Comparison of ENCODE assay signal across 8 cellular contexts in the genomic region with DNA sequence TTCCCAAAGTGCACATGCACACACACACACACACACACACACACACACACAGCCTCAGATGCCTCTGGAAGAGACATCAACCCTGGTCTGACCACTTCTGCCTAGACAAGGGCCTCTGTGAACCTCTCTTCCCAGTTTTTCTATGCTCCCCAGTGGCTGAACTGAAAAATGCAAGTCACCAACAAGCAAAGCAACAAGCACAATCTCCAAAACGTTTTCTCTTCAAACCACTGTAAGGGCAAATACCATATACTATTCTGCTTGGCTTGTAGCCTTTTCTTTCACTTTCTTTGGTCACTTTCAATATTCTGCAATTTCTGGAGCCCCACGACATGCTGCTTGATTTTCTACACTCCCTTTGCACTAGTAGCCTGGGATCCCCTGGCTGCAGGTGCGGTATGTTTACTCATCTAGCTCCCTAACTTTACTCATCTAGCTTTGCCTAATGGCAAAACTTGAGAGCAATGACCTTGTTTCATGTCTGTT.
DNase-seq lines count a peak whose midpoint lies in the region; ATAC-seq and TF ChIP-seq lines count a peak whose summit lies in the region.

No MANE protein-coding gene starts in this region.

- DNase-seq in BE2C (peak; percentile 20), esophagus muscularis mucosa (ENCODE audit: extremely low spot score) (no peak), progenitor cell of endocrine pancreas (ENCODE audit: low spot score, unreplicated experiment) (no peak), cerebellar nuclear complex (lab: John Stamatoyannopoulos, UW) (no peak), prostate gland (ENCODE audit: low spot score) (no peak)

- no peaks in the 10 kb centered on the region; the same call in 1 of the 2 replicates for H3K4me1 ChIP-seq in BE2C
- peaks cover 75% of the 10 kb centered on the region for H3K4me1 ChIP-seq in OCI-LY3 (ENCODE audit: low read length)
- peaks cover 40 to 68% (median 60%) of the 10 kb centered on the region in 4 donors for H3K4me1 ChIP-seq in esophagus muscularis mucosa
- H3K4me1 ChIP-seq in prostate gland (replicated peaks): no peaks in the 10 kb centered on the region

- H3K36me3 ChIP-seq in BE2C (no peaks in the 10 kb centered on the region), OCI-LY3 (replicated peaks; ENCODE audit: low read depth, low read length) (peaks cover 3% of the 10 kb centered on the region), esophagus muscularis mucosa (no peaks in the 10 kb centered on the region), prostate gland (no peaks in the 10 kb centered on the region)

- H3K4me2 ChIP-seq in OCI-LY3 (ENCODE audit: low read length): peak overlapping the region; percentile 49

- WGBS in esophagus muscularis mucosa: 58% methylated on average over 3 of the region's 3 CpGs
- 50% methylated on average over 3 of the region's 3 CpGs for WGBS in prostate gland

- peak overlapping the region; percentile 2 for H3K27ac Mint-ChIP-seq in progenitor cell of endocrine pancreas

- H3K27ac ChIP-seq in OCI-LY3 (ENCODE audit: low read length) (peak overlapping the region; percentile 23; the same call in 1 of the 2 replicates), esophagus muscularis mucosa (replicated peaks in 1 of 4) (no peak overlapping the region), prostate gland (no peak overlapping the region)

- H3K36me3 Mint-ChIP-seq in progenitor cell of endocrine pancreas (ENCODE audit: insufficient read depth): no peaks in the 10 kb centered on the region

- no peaks in the 10 kb centered on the region for H3K79me2 ChIP-seq in OCI-LY3 (ENCODE audit: low read length)

- no peak for TF ChIP-seq POLR2A in esophagus muscularis mucosa (IDR thresholded peaks at IDR 0.05; ENCODE audit: low read depth)
- no peak for TF ChIP-seq POLR2A in prostate gland (IDR thresholded peaks at IDR 0.05)

- H3K27me3 ChIP-seq in BE2C (no peaks in the 10 kb centered on the region), OCI-LY3 (ENCODE audit: low read depth, low read length) (no peaks in the 10 kb centered on the region), esophagus muscularis mucosa (no peaks in the 10 kb centered on the region), prostate gland (replicated peaks; ENCODE audit: insufficient read depth) (no peaks in the 10 kb centered on the region)

- H3K4me3 ChIP-seq in BE2C (ENCODE audit: low read depth, low read length): no peak overlapping the region
- H3K4me3 ChIP-seq in OCI-LY3 (ENCODE audit: low read length): peak overlapping the region; percentile 2; the same call in 1 of the 2 replicates
- H3K4me3 ChIP-seq in esophagus muscularis mucosa: no peak overlapping the region
- no peak overlapping the region for H3K4me3 ChIP-seq in prostate gland

- H3K9ac ChIP-seq in OCI-LY3 (ENCODE audit: low read length): no peak overlapping the region

- no peak for TF ChIP-seq EP300 in esophagus muscularis mucosa (IDR thresholded peaks at IDR 0.05)

- no peaks in the 10 kb centered on the region for H3K27me3 Mint-ChIP-seq in progenitor cell of endocrine pancreas

- TF ChIP-seq CTCF in BE2C (IDR thresholded peaks at IDR 0.05; ENCODE audit: low read depth, low read length) (peak; percentile 53), OCI-LY3 (IDR thresholded peaks at IDR 0.05; ENCODE audit: low read depth, low read length) (peak; percentile 57), esophagus muscularis mucosa (IDR thresholded peaks at IDR 0.05) (peak; percentile 22 to 51 (median 29)), progenitor cell of endocrine pancreas (IDR thresholded peaks at IDR 0.05; ENCODE audit: unreplicated experiment) (peak; percentile 47), prostate gland (IDR thresholded peaks at IDR 0.05) (peak in 1 of 4 experiments; percentile 14)

- H3K4me3 Mint-ChIP-seq in progenitor cell of endocrine pancreas (ENCODE audit: low read depth): no peak overlapping the region

- no peaks in the 10 kb centered on the region for H3K9me3 ChIP-seq in BE2C
- H3K9me3 ChIP-seq in OCI-LY3 (ENCODE audit: insufficient read depth, low read length): no peaks in the 10 kb centered on the region
- H3K9me3 ChIP-seq in esophagus muscularis mucosa: no peaks in the 10 kb centered on the region
- H3K9me3 ChIP-seq in prostate gland: no peaks in the 10 kb centered on the region

- no peak overlapping the region for H2AFZ ChIP-seq in OCI-LY3 (ENCODE audit: low read depth, low read length)

- H3K4me1 Mint-ChIP-seq in progenitor cell of endocrine pancreas (ENCODE audit: low read depth): peaks cover 7% of the 10 kb centered on the region

- H3K9me3 Mint-ChIP-seq in progenitor cell of endocrine pancreas (ENCODE audit: low read depth): no peaks in the 10 kb centered on the region

- H4K20me1 ChIP-seq in OCI-LY3 (ENCODE audit: insufficient read depth, low read length): no peaks in the 10 kb centered on the region

- intact Hi-C loops in esophagus muscularis mucosa (cut with DNase I) (loop anchor here (5.0 kb wide), 1 partner anchor 78 kb away; no protein-coding TSS in a partner anchor), prostate gland (cut with DNase I) (no loop called here)

- peak; percentile 47 for ATAC-seq in GM18867 (IDR thresholded peaks at IDR 0.05; ENCODE audit: unreplicated experiment)
- ATAC-seq in HG03025 (IDR thresholded peaks at IDR 0.05; ENCODE audit: low FRiP score, unreplicated experiment): peak; percentile 62
